Comparison of ENCODE assay signal across 9 cellular contexts in the genomic region with DNA sequence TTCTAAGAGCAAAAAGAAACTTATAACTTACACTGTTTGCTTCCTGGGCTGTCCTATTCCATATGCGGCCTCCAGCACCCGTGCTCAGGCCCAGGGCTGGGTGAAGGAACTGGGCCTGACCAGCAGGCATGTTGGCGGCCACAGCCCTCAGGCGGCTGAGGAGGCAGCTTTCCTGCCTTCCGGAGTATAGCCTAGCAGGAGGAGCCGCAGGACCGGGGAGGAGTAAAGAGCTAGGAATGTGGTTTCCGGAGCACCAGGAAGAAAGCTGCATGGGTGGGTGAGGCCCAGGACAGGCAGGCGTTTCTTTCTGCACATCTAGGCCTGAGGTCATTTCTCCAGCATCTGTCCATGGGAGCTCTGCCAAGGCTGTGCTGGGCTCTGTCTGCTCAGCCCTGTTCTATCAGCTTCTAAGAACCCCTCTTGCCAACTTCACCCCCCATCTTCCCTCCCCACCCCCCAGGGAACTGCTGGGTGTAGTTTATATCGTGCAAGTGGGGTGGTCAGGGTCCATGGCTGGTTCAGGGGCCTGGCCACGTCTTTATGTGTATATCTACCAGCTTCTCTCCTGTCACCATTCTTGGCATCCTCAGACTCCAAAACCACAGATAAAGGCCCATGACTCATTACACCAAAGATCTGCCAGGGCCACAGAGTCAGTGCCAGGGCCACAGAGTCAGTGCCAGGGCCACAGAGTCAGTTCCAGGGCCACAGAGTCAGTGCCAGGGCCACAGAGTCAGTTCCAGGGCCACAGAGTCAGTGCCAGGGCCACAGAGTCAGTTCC. TPM values are rescaled to one million over a fixed set of nuclear protein-coding genes. Genes with fewer than 3 reads are reported as not detected.
DNase-seq lines count a peak whose midpoint lies in the region; ATAC-seq, FAIRE-seq and TF ChIP-seq lines count a peak whose summit lies in the region.
"Had no signal": no experiment of that assay in that cellular context is flagged by ENCODE, and none has a peak within 500 bp of the region (broad histone marks: within the 10 kb centered on the region; RNA-seq: fewer than 3 reads in every experiment).

No MANE protein-coding gene starts in this region.

- no peaks in the 10 kb centered on the region for H3K36me3 ChIP-seq in GM23248 (ENCODE audit: low read depth)
- H3K36me3 ChIP-seq in astrocyte (ENCODE audit: insufficient read depth, low read length) = no peaks in the 10 kb centered on the region
- no peaks in the 10 kb centered on the region for H3K36me3 ChIP-seq in prostate gland

- CTCF ChIA-PET in HEK293T (lab: Yijun Ruan, JAX) = interaction anchor here (1.3 to 2.5 kb wide), 3 partner anchors 9 to 16 kb away, joined by 4 to 17 read pairs (median 7); no protein-coding TSS in a partner anchor

- H3K4me1 ChIP-seq in GM23248 (ENCODE audit: insufficient read depth) (peaks cover 27% of the 10 kb centered on the region), astrocyte (ENCODE audit: insufficient read depth, low read length) (peaks cover 19% of the 10 kb centered on the region), right cardiac atrium (ENCODE audit: control insufficient read depth, insufficient read depth, low read length) (peaks cover 6% of the 10 kb centered on the region), prostate gland (replicated peaks) (no peaks in the 10 kb centered on the region)

- no peaks in the 10 kb centered on the region for H4K20me1 ChIP-seq in GM23248 (ENCODE audit: insufficient read depth)
- no peaks in the 10 kb centered on the region for H4K20me1 ChIP-seq in astrocyte (ENCODE audit: insufficient read depth, low read length)

- peaks cover 20% of the 10 kb centered on the region for H3F3A ChIP-seq in GM23248 (ENCODE audit: insufficient read depth)

- peak; percentile 87 to 92 for ATAC-seq in right cardiac atrium
- no peak for ATAC-seq in HG02970 (IDR thresholded peaks at IDR 0.05; ENCODE audit: low FRiP score, unreplicated experiment)

- H3K27me3 Mint-ChIP-seq in astrocyte (ENCODE audit: low read depth, unreplicated experiment) = peaks cover 15% of the 10 kb centered on the region

- peak overlapping the region; percentile 62 for H3K27ac Mint-ChIP-seq in astrocyte (ENCODE audit: unreplicated experiment)
- H3K27ac Mint-ChIP-seq: brain had no signal

- peak overlapping the region; percentile 88 for H3K27ac ChIP-seq in GM23248
- H3K27ac ChIP-seq in astrocyte (ENCODE audit: low read depth, low read length) = peak overlapping the region; percentile 61
- H3K27ac ChIP-seq in right cardiac atrium (ENCODE audit: low read length) = peak overlapping the region; percentile 60
- peak overlapping the region in 18 of 21 experiments; percentile 21 to 86 (median 61) for H3K27ac ChIP-seq in skin epidermis
- H3K27ac ChIP-seq in prostate gland = no peak overlapping the region

- in situ Hi-C loops in GM23248 (cut with MboI) = no loop called here

- peak overlapping the region; percentile 83 for H3K9ac ChIP-seq in GM23248
- H3K9ac ChIP-seq in astrocyte (ENCODE audit: low read length) = peak overlapping the region; percentile 53

- H3K79me2 ChIP-seq in GM23248 (ENCODE audit: insufficient read depth) (no peaks in the 10 kb centered on the region), astrocyte (ENCODE audit: insufficient read depth, low read length) (no peaks in the 10 kb centered on the region)

- H3K4me3 ChIP-seq in GM23248 = peak overlapping the region; percentile 61
- H3K4me3 ChIP-seq in astrocyte (ENCODE audit: insufficient read depth, low read depth, low read length) = peak overlapping the region; percentile 39
- no peak overlapping the region for H3K4me3 ChIP-seq in right cardiac atrium (ENCODE audit: low read length)
- no peak overlapping the region for H3K4me3 ChIP-seq in skin epidermis
- no peak overlapping the region for H3K4me3 ChIP-seq in prostate gland

- H3K4me3 Mint-ChIP-seq in astrocyte (ENCODE audit: unreplicated experiment) = no peak overlapping the region

- H3K36me3 Mint-ChIP-seq in astrocyte (ENCODE audit: low read depth, unreplicated experiment) = no peaks in the 10 kb centered on the region
- H3K36me3 Mint-ChIP-seq: brain had no signal

- H3K9me3 Mint-ChIP-seq in astrocyte (ENCODE audit: unreplicated experiment) = peaks cover 2% of the 10 kb centered on the region

- DNase-seq in GM23248 = peak; percentile 98
- peak; percentile 88 for DNase-seq in astrocyte (ENCODE audit: low read depth)
- peak; percentile 87 to 94 (median 88) for DNase-seq in right cardiac atrium
- no peak for DNase-seq in prostate gland (ENCODE audit: low spot score)
- no peak for DNase-seq in HEK293T (ENCODE audit: extremely low spot score)
- DNase-seq in NCI-H1436 treated with DMSO at 0.1 percent for 48 hours (lab: John Stamatoyannopoulos, UW) = no peak

- no peak for TF ChIP-seq POLR2A in prostate gland (IDR thresholded peaks at IDR 0.05)

- WGBS in GM23248 (ENCODE audit: low coverage in 1 of 2, low lambda C conversion rate in 2 of 2, missing lambda C conversion rate in 2 of 2), 2 experiments = 4% methylated on average over 11 of the region's 11 CpGs
- WGBS in right cardiac atrium = 28% methylated on average over 11 of the region's 11 CpGs
- 62% methylated on average over 11 of the region's 11 CpGs for WGBS in prostate gland

- H3K9me3 ChIP-seq in GM23248 (ENCODE audit: low read depth) = no peaks in the 10 kb centered on the region
- no peaks in the 10 kb centered on the region for H3K9me3 ChIP-seq in astrocyte (ENCODE audit: insufficient read depth, low read depth, low read length)
- H3K9me3 ChIP-seq in right cardiac atrium (ENCODE audit: control insufficient read depth, low read length) = no peaks in the 10 kb centered on the region
- no peaks in the 10 kb centered on the region for H3K9me3 ChIP-seq in prostate gland

- H3K9me2 ChIP-seq in GM23248 (ENCODE audit: insufficient read depth) = no peaks in the 10 kb centered on the region

- peak; percentile 64 for FAIRE-seq in astrocyte (lab: Jason Lieb, UNC)

- POLR2A ChIA-PET in HEK293T (lab: Yijun Ruan, JAX) = interaction anchor here (1.2 kb wide), 1 partner anchor 10 kb away, joined by 4 read pairs; no protein-coding TSS in a partner anchor

- H3K4me2 ChIP-seq in GM23248 (ENCODE audit: unreplicated experiment) = peak overlapping the region; percentile 83
- H3K4me2 ChIP-seq in astrocyte (ENCODE audit: low read length) = peak overlapping the region; percentile 60

- H3K4me1 Mint-ChIP-seq in astrocyte (ENCODE audit: low read depth, unreplicated experiment) = peaks cover 6% of the 10 kb centered on the region

- H3K27me3 ChIP-seq in GM23248 (replicated peaks; ENCODE audit: insufficient read depth) (no peaks in the 10 kb centered on the region), astrocyte (ENCODE audit: insufficient read depth, low read length) (peaks cover 3% of the 10 kb centered on the region), right cardiac atrium (ENCODE audit: control insufficient read depth, insufficient read depth) (no peaks in the 10 kb centered on the region), prostate gland (replicated peaks; ENCODE audit: insufficient read depth) (no peaks in the 10 kb centered on the region)

- intact Hi-C loops in right cardiac atrium (cut with DNase I) (no loop called here), prostate gland (cut with DNase I) (no loop called here)

- H2AFZ ChIP-seq in GM23248 = peak overlapping the region; percentile 80
- H2AFZ ChIP-seq in astrocyte (ENCODE audit: low read depth, low read length) = peak overlapping the region; percentile 83

- TF ChIP-seq CTCF in astrocyte (IDR thresholded peaks at IDR 0.05; ENCODE audit: insufficient read depth, low read depth, low read length) = no peak
- no peak for TF ChIP-seq CTCF in prostate gland (IDR thresholded peaks at IDR 0.05)

TF ChIP-seq in HEK293T, 16 proteins besides CTCF, POLR2A, EP300 and RAD21:
- TF ChIP-seq L3MBTL2 (conservative IDR thresholded peaks at IDR 0.05) (no peak), TARDBP (IDR thresholded peaks at IDR 0.05) (no peak), LEF1 (IDR thresholded peaks at IDR 0.05; ENCODE audit: borderline replicate concordance) (no peak)

RNA-seq across cellular contexts. Expression of gene KIF7, which starts 7.8 kb away (rescaled TPM):
- 25.4 and 30.0 TPM in 2 replicates for total RNA-seq in GM23248 (2014; rRNA removed; shearing (Covaris generic))
- polyA plus RNA-seq in GM23248 (2016; fragmentation: Nextera tagmentation; extraction: Ambion mirVana) (6.9 and 7.2 TPM in 2 replicates), right cardiac atrium (4.4 TPM)
- total RNA-seq in astrocyte (5.1 and 5.3 TPM in 2 replicates), right cardiac atrium (1 to 10 TPM; 3.7 to 6.2 (median 5.5) TPM), prostate gland (10 to 100 TPM in 1 of 2 donors, 1 to 10 TPM in 1; 4.1 to 10.3 TPM)

RNA-seq across cellular contexts. Expression of gene PLIN1, which starts 16.1 kb away (rescaled TPM):
- total RNA-seq in GM23248 (2014; rRNA removed; shearing (Covaris generic)) = not detected in 2 replicates
- polyA plus RNA-seq in GM23248 (2016; fragmentation: Nextera tagmentation; extraction: Ambion mirVana) = not detected in 2 replicates
- 0.14 TPM in 1 of 2 replicates, not detected in the other for total RNA-seq in astrocyte
- total RNA-seq in right cardiac atrium = 10 to 100 TPM in 1 of 4 donors, 1 to 10 TPM in 2, under 1 TPM in 1; 0.68 to 24.6 (median 1.7) TPM
- polyA plus RNA-seq in right cardiac atrium = 38.8 TPM
- total RNA-seq in prostate gland = 1 to 10 TPM; 1.5 to 3.6 TPM

RNA-seq across cellular contexts. Expression of gene PEX11A, which starts 27.5 kb away (rescaled TPM):
- total RNA-seq in GM23248 (2014; rRNA removed; shearing (Covaris generic)) = 5.4 and 11.5 TPM in 2 replicates
- polyA plus RNA-seq in GM23248 (2016; fragmentation: Nextera tagmentation; extraction: Ambion mirVana) = 5.3 and 6.1 TPM in 2 replicates
- total RNA-seq in astrocyte = 2.1 and 2.5 TPM in 2 replicates
- total RNA-seq in right cardiac atrium = 10 to 100 TPM in 1 of 4 donors, 1 to 10 TPM in 3; 8.8 to 10.3 (median 9.3) TPM
- 8.8 TPM for polyA plus RNA-seq in right cardiac atrium
- 10 to 100 TPM; 13.5 to 23.3 TPM for total RNA-seq in prostate gland

RNA-seq across cellular contexts. Expression of gene WDR93, which starts 27.5 kb away (rescaled TPM):
- not detected in 2 replicates for total RNA-seq in GM23248 (2014; rRNA removed; shearing (Covaris generic))
- polyA plus RNA-seq in GM23248 (2016; fragmentation: Nextera tagmentation; extraction: Ambion mirVana) (0.10 TPM in 1 of 2 replicates, not detected in the other), right cardiac atrium (0.05 TPM)
- total RNA-seq in astrocyte (not detected in 2 replicates), right cardiac atrium (not detected), prostate gland (1 to 10 TPM in 1 of 2 donors, under 1 TPM in 1; 0.18 to 3.0 TPM)

Comparison
In these comparisons a context has a peak if more than half of its experiments do, and no peak if none do; other contexts are left out.
1. DNase-seq: peak in GM23248 (single experiment), astrocyte (single experiment) and right cardiac atrium (3 of 3); none in prostate gland (single experiment), HEK293T (single experiment) and NCI-H1436 treated with DMSO at 0.1 percent for 48 hours (single experiment).
2. H3K27ac ChIP-seq: peak in GM23248 (single experiment), astrocyte (single experiment), right cardiac atrium (single experiment) and skin epidermis (18 of 21); none in prostate gland (0 of 2).
3. H3K4me3 ChIP-seq: peak in GM23248 (single experiment) and astrocyte (single experiment); none in right cardiac atrium (single experiment), skin epidermis (0 of 7) and prostate gland (0 of 2).